ENCODE assay signal across 8 cellular contexts in genomic region chr5:146041180-146041789, GRCh38.
DNase-seq lines count a peak whose midpoint lies in the region; ATAC-seq, FAIRE-seq and TF ChIP-seq lines count a peak whose summit lies in the region.

No MANE protein-coding gene starts in this region.

- peak overlapping the region in 15 of 21 experiments; percentile 14 to 73 (median 43) for H3K27ac ChIP-seq in skin epidermis
- no peak overlapping the region for H3K27ac ChIP-seq in thyroid gland

- DNase-seq in ACHN (peak; percentile 27), HTR-8/SVneo (ENCODE audit: insufficient read length, low spot score) (peak; percentile 33), choroid plexus epithelial cell (ENCODE audit: low read depth) (peak; percentile 30), thyroid gland (no peak)

- no peaks in the 10 kb centered on the region for H3K9me3 ChIP-seq in thyroid gland

- peaks cover 0 to 12% of the 10 kb centered on the region in 2 donors for H3K4me1 ChIP-seq in thyroid gland

- no peaks in the 10 kb centered on the region for H3K27me3 ChIP-seq in thyroid gland

- no peaks in the 10 kb centered on the region for H3K36me3 ChIP-seq in thyroid gland

- in situ Hi-C loops in ACHN (cut with HindIII; ENCODE audit: low pct_ligation_motif_present, low pct_unique_long_range_greater_than_20kb, low sequenced_read_pairs): no loop called here

- TF ChIP-seq CTCF in choroid plexus epithelial cell (conservative IDR thresholded peaks at IDR 0.05; ENCODE audit: low read depth, low read length) (peak; percentile 54), thyroid gland (IDR thresholded peaks at IDR 0.05) (peak in 3 of 6 experiments; percentile 28 to 50 (median 50))

- no peak for TF ChIP-seq POLR2A in thyroid gland (IDR thresholded peaks at IDR 0.05)

- intact Hi-C loops in thyroid gland (cut with DNase I): no loop called here

- peak; percentile 82 for ATAC-seq in GM19035 (IDR thresholded peaks at IDR 0.05; ENCODE audit: unreplicated experiment)
- ATAC-seq in HG03097 (IDR thresholded peaks at IDR 0.05; ENCODE audit: low FRiP score, unreplicated experiment): no peak
- no peak for ATAC-seq in HG03108 (IDR thresholded peaks at IDR 0.05; ENCODE audit: unreplicated experiment)

- FAIRE-seq in HTR-8/SVneo (lab: Jason Lieb, UNC): no peak

- no peak overlapping the region for H3K4me3 ChIP-seq in choroid plexus epithelial cell (ENCODE audit: low read depth, low read length)
- H3K4me3 ChIP-seq in skin epidermis: no peak overlapping the region
- no peak overlapping the region for H3K4me3 ChIP-seq in thyroid gland (replicated peaks in 1 of 3)

- WGBS in thyroid gland, 2 donors: 85 to 89% methylated on average over 10 of the region's 10 CpGs

Comparison
In these comparisons a context has a peak if more than half of its experiments do, and no peak if none do; other contexts are left out.
1. DNase-seq: peak in ACHN (single experiment), HTR-8/SVneo (single experiment) and choroid plexus epithelial cell (single experiment); none in thyroid gland (0 of 2).
2. H3K27ac ChIP-seq: peak in skin epidermis (15 of 21); none in thyroid gland (0 of 3).